In the genomic region with DNA sequence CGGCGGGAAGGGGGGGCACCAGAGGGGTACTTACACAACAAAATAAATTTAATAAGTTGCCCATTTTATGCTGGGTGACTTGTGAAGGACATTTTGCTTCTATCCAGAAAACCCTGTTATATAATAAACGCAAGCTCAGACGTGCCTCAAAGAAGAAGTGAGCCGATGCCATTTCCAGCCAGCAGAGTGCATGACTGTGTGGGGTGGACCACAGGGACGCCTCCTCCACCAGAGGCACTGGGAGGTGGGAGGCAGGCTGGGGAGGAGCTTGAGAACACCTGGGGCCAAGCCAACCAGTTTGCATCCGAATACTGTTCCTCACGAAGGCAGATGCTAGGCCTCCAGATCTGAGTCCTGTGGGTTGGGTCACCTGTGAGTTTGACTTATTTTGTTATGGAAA, we compare ENCODE assay signal across 21 cellular contexts.
DNase-seq lines count a peak whose midpoint lies in the region; ATAC-seq, FAIRE-seq and TF ChIP-seq lines count a peak whose summit lies in the region.
"Had no signal": no experiment of that assay in that cellular context is flagged by ENCODE, and none has a peak within 500 bp of the region (broad histone marks: within the 10 kb centered on the region; RNA-seq: fewer than 3 reads in every experiment).

No MANE protein-coding gene starts in this region.

- H2BK120ac ChIP-seq in H1 (replicated peaks; ENCODE audit: low read depth, low read length), result no peak overlapping the region

- peak; percentile 45; the same call in 1 of the 3 replicates for ATAC-seq in DND-41 (ENCODE audit: insufficient read depth, low read depth)
- peak; percentile 74 for ATAC-seq in GM18502 (IDR thresholded peaks at IDR 0.05; ENCODE audit: poor library complexity, unreplicated experiment)
- ATAC-seq in right cardiac atrium, result no peak
- ATAC-seq: natural killer cell, Panc1, pancreas had no signal

- intact Hi-C loops in right cardiac atrium (cut with DNase I), result no loop called here

- H3K4ac ChIP-seq in H1 (replicated peaks; ENCODE audit: insufficient read length, low read depth, low read length), result no peak overlapping the region

- CTCF ChIA-PET in H1 (lab: Charles Lee; ENCODE audit: partially characterized antibody), result no interaction called here

- H3K4me2 ChIP-seq in DND-41 (ENCODE audit: insufficient read depth, low read length) (no peak overlapping the region), H1 (ENCODE audit: insufficient read depth in 1 of 2, low read depth in 2 of 2, low read length in 2 of 2) (no peak overlapping the region), smooth muscle cell (no peak overlapping the region)

- H3K23me2 ChIP-seq in H1 (ENCODE audit: low read depth, low read length), result no peaks in the 10 kb centered on the region; the same call in 1 of the 2 replicates

- H4K8ac ChIP-seq in H1 (ENCODE audit: extremely low read depth, insufficient read depth, low read length), result no peak overlapping the region

- TF ChIP-seq RAD21 in H1 (IDR thresholded peaks at IDR 0.05 in 1 of 2, conservative IDR thresholded peaks at IDR 0.05 in 1 of 2; ENCODE audit: low read depth in 2 of 2, low read length in 2 of 2), result peak; percentile 35 to 52; a peak in 3 of 4 replicates

- H3K4me1 ChIP-seq in DND-41 (ENCODE audit: insufficient read depth, low read length), result no peaks in the 10 kb centered on the region
- peaks cover 0 to 8% (median 0%) of the 10 kb centered on the region in 4 experiments; a peak in 1 of 7 replicates for H3K4me1 ChIP-seq in H1 (replicated peaks in 1 of 4; ENCODE audit: control insufficient read depth in 3 of 4, insufficient read depth in 4 of 4, low read length in 3 of 4)
- H3K4me1 ChIP-seq in right cardiac atrium (ENCODE audit: control insufficient read depth, insufficient read depth, low read length), result no peaks in the 10 kb centered on the region
- no peaks in the 10 kb centered on the region for H3K4me1 ChIP-seq in smooth muscle cell (ENCODE audit: low read depth)
- H3K4me1 ChIP-seq: pancreas had no signal

- no peak overlapping the region for H2BK5ac ChIP-seq in H1 (ENCODE audit: low read depth, low read length)

- no peak overlapping the region for H2AK5ac ChIP-seq in H1 (ENCODE audit: low read depth, low read length)

- DNase-seq in DND-41, result no peak
- DNase-seq in KBM-7, result peak; percentile 18
- no peak for DNase-seq in H1 (ENCODE audit: low read depth in 1 of 2, low spot score in 2 of 2)
- no peak for DNase-seq in right cardiac atrium
- DNase-seq in NCI-H2107 (lab: John Stamatoyannopoulos, UW), result no peak
- DNase-seq in smooth muscle cell (lab: John Stamatoyannopoulos, UW; ENCODE audit: unreplicated experiment), result no peak
- DNase-seq in RKO (ENCODE audit: low spot score), result no peak
- DNase-seq: activated CD4-positive, alpha-beta T cell treated with anti-CD3 and anti-CD28 coated beads, Interleukin-2, amount 10 ng/mL, durations not matched to agents 24 days and 14 days; activated CD8-positive, alpha-beta memory T cell treated with anti-CD3 and anti-CD28 coated beads, Interleukin-2, amount 50 U/mL, for 48 hours; activated gamma-delta T cell; amygdala; DMS153; IMR-90; islet precursor cell; natural killer cell; NCI-H82; pancreas; stimulated activated CD4-positive, alpha-beta T cell treated with anti-CD3 and anti-CD28 coated beads, Interleukin-1b, Interleukin-23, amount 100 ng/mL, for 48 hours had no signal

- whole genome bisulfite sequencing in H1 (ENCODE audit: extremely low coverage in 1 of 2, insufficient coverage in 1 of 2, insufficient read length in 1 of 2, insufficient replicate concordance in 2 of 2, low coverage in 1 of 2, low lambda C conversion rate in 2 of 2, missing lambda C conversion rate in 1 of 2), 2 experiments, result 86% methylated on average over 8 of the region's 8 CpGs; no CpG with 5 or more reads in 1 of the 2 experiments
- WGBS in right cardiac atrium, result 81% methylated on average over 8 of the region's 8 CpGs
- WGBS in smooth muscle cell (ENCODE audit: low lambda C conversion rate), result 87% methylated on average over 8 of the region's 8 CpGs

- TF ChIP-seq POLR2A in H1 (IDR thresholded peaks at IDR 0.05; ENCODE audit: control extremely low read depth in 1 of 2, low read depth in 2 of 2, low read length in 2 of 2), result no peak

- no peak overlapping the region for H3K56ac ChIP-seq in H1 (replicated peaks; ENCODE audit: insufficient read length, low read depth, low read length)

- no peak for TF ChIP-seq CTCF in DND-41 (IDR thresholded peaks at IDR 0.05; ENCODE audit: borderline replicate concordance, extremely low read depth, low read length, poor library complexity, severe bottlenecking)
- TF ChIP-seq CTCF in H1 (IDR thresholded peaks at IDR 0.05; ENCODE audit: control extremely low read depth in 1 of 3, insufficient read depth in 1 of 3, low read depth in 1 of 3, low read length in 3 of 3), result peak; percentile 28 to 35 (median 29); a peak in 3 of 4 replicates
- no peak for TF ChIP-seq CTCF in smooth muscle cell (IDR thresholded peaks at IDR 0.05; ENCODE audit: borderline replicate concordance, insufficient read depth, poor library complexity, severe bottlenecking)

- no peaks in the 10 kb centered on the region for H3K79me1 ChIP-seq in H1 (ENCODE audit: low read depth, low read length)

- H3K36me3 ChIP-seq in DND-41 (ENCODE audit: insufficient read depth, low read length) (no peaks in the 10 kb centered on the region), H1 (ENCODE audit: control insufficient read depth in 2 of 4, insufficient read depth in 4 of 4, low read length in 3 of 4) (no peaks in the 10 kb centered on the region), smooth muscle cell (ENCODE audit: low read depth) (no peaks in the 10 kb centered on the region)
- H3K36me3 ChIP-seq: esophagus muscularis mucosa, pancreas had no signal

- no peaks in the 10 kb centered on the region for H3K27me3 ChIP-seq in DND-41 (ENCODE audit: insufficient read depth, low read length, poor library complexity)
- no peaks in the 10 kb centered on the region for H3K27me3 ChIP-seq in H1 (replicated peaks in 1 of 4; ENCODE audit: control insufficient read depth in 3 of 4, extremely low read depth in 1 of 4, insufficient read depth in 3 of 4, low read length in 3 of 4)
- H3K27me3 ChIP-seq in right cardiac atrium (ENCODE audit: control insufficient read depth, insufficient read depth), result no peaks in the 10 kb centered on the region
- no peaks in the 10 kb centered on the region for H3K27me3 ChIP-seq in smooth muscle cell (ENCODE audit: low read depth)
- H3K27me3 ChIP-seq: esophagus muscularis mucosa, pancreas had no signal

- no peak overlapping the region for H2BK12ac ChIP-seq in H1 (ENCODE audit: low read depth, low read length)

- no peak overlapping the region for H2BK20ac ChIP-seq in H1 (ENCODE audit: low read length)

- no peaks in the 10 kb centered on the region for H3K9me3 ChIP-seq in DND-41 (ENCODE audit: insufficient read depth, low read length, severe bottlenecking)
- H3K9me3 ChIP-seq in H1 (ENCODE audit: insufficient read depth in 2 of 2, low read depth in 1 of 2, low read length in 1 of 2), result no peaks in the 10 kb centered on the region
- H3K9me3 ChIP-seq in right cardiac atrium (ENCODE audit: control insufficient read depth, low read length), result no peaks in the 10 kb centered on the region
- no peaks in the 10 kb centered on the region for H3K9me3 ChIP-seq in smooth muscle cell (replicated peaks; ENCODE audit: low read depth)
- H3K9me3 ChIP-seq: esophagus muscularis mucosa, pancreas had no signal

- H2BK15ac ChIP-seq in H1 (ENCODE audit: low read length), result no peak overlapping the region

- H3F3A ChIP-seq in smooth muscle cell (ENCODE audit: low read depth), result no peaks in the 10 kb centered on the region

- H3K9ac ChIP-seq in DND-41 (ENCODE audit: low read depth, low read length) (no peak overlapping the region), H1 (replicated peaks in 1 of 4; ENCODE audit: extremely low read depth in 1 of 4, low read depth in 3 of 4, low read length in 3 of 4) (no peak overlapping the region), smooth muscle cell (ENCODE audit: low read depth) (no peak overlapping the region)

- no peaks in the 10 kb centered on the region for H3K79me2 ChIP-seq in DND-41 (ENCODE audit: insufficient read depth, low read length)
- H3K79me2 ChIP-seq in H1 (ENCODE audit: control insufficient read depth in 1 of 2, insufficient read depth in 2 of 2, low read length in 2 of 2), result no peaks in the 10 kb centered on the region
- no peaks in the 10 kb centered on the region for H3K79me2 ChIP-seq in smooth muscle cell (ENCODE audit: low read depth)

- no peak overlapping the region for H4K5ac ChIP-seq in H1 (ENCODE audit: insufficient read length, low read depth, low read length)

- H4K20me1 ChIP-seq in DND-41 (ENCODE audit: insufficient read depth, low read length) (no peaks in the 10 kb centered on the region), H1 (replicated peaks in 1 of 2; ENCODE audit: control insufficient read depth in 1 of 2, insufficient read depth in 2 of 2, low read length in 2 of 2) (no peaks in the 10 kb centered on the region), smooth muscle cell (ENCODE audit: low read depth) (no peaks in the 10 kb centered on the region)

- no peak overlapping the region for H3K27ac ChIP-seq in DND-41 (ENCODE audit: low read length)
- H3K27ac ChIP-seq in H1 (ENCODE audit: low read depth, low read length), result no peak overlapping the region
- no peak overlapping the region for H3K27ac ChIP-seq in right cardiac atrium (ENCODE audit: low read length)
- H3K27ac ChIP-seq in smooth muscle cell (ENCODE audit: low read depth), result no peak overlapping the region
- H3K27ac ChIP-seq: esophagus muscularis mucosa, pancreas had no signal

- H3K18ac ChIP-seq in H1 (ENCODE audit: extremely low read depth, low read length), result no peak overlapping the region

- H3K23ac ChIP-seq in H1 (ENCODE audit: insufficient read length), result no peak overlapping the region

- POLR2A ChIA-PET in H1 (lab: Charles Lee; ENCODE audit: partially characterized antibody), result no interaction called here

- in situ Hi-C loops in KBM-7 (cut with MboI; ENCODE audit: low pct_unique_long_range_greater_than_20kb, low sequenced_read_pairs), result no loop called here

- TF ChIP-seq EP300 in H1 (IDR thresholded peaks at IDR 0.05; ENCODE audit: borderline replicate concordance in 1 of 2, low read depth in 2 of 2, low read length in 2 of 2), result no peak

- no peak overlapping the region for H3K14ac ChIP-seq in H1 (ENCODE audit: insufficient read length)

- H4K91ac ChIP-seq in H1 (replicated peaks; ENCODE audit: insufficient read length, low read length), result no peak overlapping the region

- H3K4me3 ChIP-seq in DND-41 (ENCODE audit: low read depth in 1 of 2, low read length in 2 of 2) (no peak overlapping the region), H1 (ENCODE audit: extremely low read depth in 1 of 4, insufficient read depth in 2 of 4, low read depth in 3 of 4, low read length in 4 of 4) (no peak overlapping the region), right cardiac atrium (ENCODE audit: low read length) (no peak overlapping the region), smooth muscle cell (no peak overlapping the region)
- H3K4me3 ChIP-seq: esophagus muscularis mucosa, pancreas had no signal

- FAIRE-seq in H1 (lab: Jason Lieb, UNC), result no peak
- FAIRE-seq: pancreas had no signal

- no peak overlapping the region for H2AFZ ChIP-seq in DND-41 (ENCODE audit: low read depth, low read length)
- no peak overlapping the region for H2AFZ ChIP-seq in H1 (ENCODE audit: low read length)
- no peak overlapping the region for H2AFZ ChIP-seq in smooth muscle cell (ENCODE audit: low read depth)

TF ChIP-seq in H1, 55 proteins besides CTCF, POLR2A, EP300 and RAD21 (continues in another document):
- no peak for TF ChIP-seq CBX8 (IDR thresholded peaks at IDR 0.05; ENCODE audit: borderline replicate concordance, low read depth, low read length)

Comparison
In these comparisons a context has a peak if more than half of its experiments do, and no peak if none do; other contexts are left out.
1. ATAC-seq: peak in DND-41 (single experiment) and GM18502 (single experiment); none in right cardiac atrium (0 of 2).
2. CTCF ChIP-seq: peak in H1 (3 of 3); none in DND-41 (single experiment) and smooth muscle cell (single experiment).